In genomic region chr3:17088602-17089313, GRCh38 we compare ENCODE assay signal across 11 cellular contexts.
DNase-seq lines count a peak whose midpoint lies in the region; ATAC-seq and TF ChIP-seq lines count a peak whose summit lies in the region.
"Had no signal": no experiment of that assay in that cellular context is flagged by ENCODE, and none has a peak within 500 bp of the region (broad histone marks: within the 10 kb centered on the region; RNA-seq: fewer than 3 reads in every experiment).

No MANE protein-coding gene starts in this region.

- peak; percentile 79 for ATAC-seq in activated T-helper 17 cell treated with anti-CD3 and anti-CD28 coated beads, Interleukin-2, amount 50 U/mL, for 72 hours (replicated peaks)
- peak; percentile 65 to 73 for ATAC-seq in lower lobe of right lung
- ATAC-seq in stimulated activated naive CD8-positive, alpha-beta T cell treated with anti-CD3 and anti-CD28 coated beads, Interleukin-15, Interleukin-2, amounts not matched to agents 100 U/mL and 50 U/mL, for 24 hours = peak; percentile 97
- no peak for ATAC-seq in GM19035 (IDR thresholded peaks at IDR 0.05; ENCODE audit: unreplicated experiment)

- H3K4me3 ChIP-seq in lower lobe of right lung = no peak overlapping the region
- H3K4me3 ChIP-seq: SK-N-MC had no signal

- TF ChIP-seq CTCF in lower lobe of right lung (IDR thresholded peaks at IDR 0.05) = no peak

- no peak overlapping the region for H3K4me3 Mint-ChIP-seq in activated T-helper 17 cell treated with anti-CD3 and anti-CD28 coated beads, Interleukin-2, amount 50 U/mL, for 72 hours

- peaks cover 30% of the 10 kb centered on the region for H3K4me1 Mint-ChIP-seq in activated T-helper 17 cell treated with anti-CD3 and anti-CD28 coated beads, Interleukin-2, amount 50 U/mL, for 72 hours

- H3K27me3 Mint-ChIP-seq in activated T-helper 17 cell treated with anti-CD3 and anti-CD28 coated beads, Interleukin-2, amount 50 U/mL, for 72 hours = no peaks in the 10 kb centered on the region

- intact Hi-C loops in lower lobe of right lung (cut with DNase I) = no loop called here

- no peaks in the 10 kb centered on the region for H3K9me3 Mint-ChIP-seq in activated T-helper 17 cell treated with anti-CD3 and anti-CD28 coated beads, Interleukin-2, amount 50 U/mL, for 72 hours

- H3K4me1 ChIP-seq in lower lobe of right lung = peaks cover 4% of the 10 kb centered on the region

- H3K27me3 ChIP-seq in lower lobe of right lung (ENCODE audit: low read depth) = no peaks in the 10 kb centered on the region

- H3K9me3 ChIP-seq in lower lobe of right lung = no peaks in the 10 kb centered on the region

- peak; percentile 54 for DNase-seq in NK-92 treated with Interleukin-12 subunit alpha and Interleukin-12 subunit beta, amount 100 ng/mL, for 24 hours (lab: John Stamatoyannopoulos, UW)
- no peak for DNase-seq in NK-92 (lab: John Stamatoyannopoulos, UW; ENCODE audit: unreplicated experiment)
- no peak for DNase-seq in lower lobe of right lung
- DNase-seq in stimulated activated naive CD8-positive, alpha-beta T cell treated with anti-CD3 and anti-CD28 coated beads, Interleukin-15, Interleukin-2, amounts not matched to agents 100 U/mL and 50 U/mL, for 24 hours = peak; percentile 39
- no peak for DNase-seq in NCI-H1105 treated with DMSO at 0.1 percent for 48 hours (lab: John Stamatoyannopoulos, UW)
- DNase-seq in KBM-7 = no peak
- DNase-seq: NCI-H446 treated with DMSO at 0.1 percent for 48 hours had no signal

- no peak overlapping the region for H3K27ac Mint-ChIP-seq in activated T-helper 17 cell treated with anti-CD3 and anti-CD28 coated beads, Interleukin-2, amount 50 U/mL, for 72 hours

- no peaks in the 10 kb centered on the region for H3K36me3 ChIP-seq in lower lobe of right lung

- in situ Hi-C loops in KBM-7 (cut with MboI; ENCODE audit: low pct_unique_long_range_greater_than_20kb, low sequenced_read_pairs) = no loop called here

- peaks cover 47% of the 10 kb centered on the region for H3K36me3 Mint-ChIP-seq in activated T-helper 17 cell treated with anti-CD3 and anti-CD28 coated beads, Interleukin-2, amount 50 U/mL, for 72 hours (ENCODE audit: low read depth)

- H3K27ac ChIP-seq in lower lobe of right lung = no peak overlapping the region
- H3K27ac ChIP-seq: 22Rv1, SK-N-MC had no signal

Comparison
In these comparisons a context has a peak if more than half of its experiments do, and no peak if none do; other contexts are left out.
1. DNase-seq: peak in NK-92 treated with Interleukin-12 subunit alpha and Interleukin-12 subunit beta, amount 100 ng/mL, for 24 hours (single experiment) and stimulated activated naive CD8-positive, alpha-beta T cell treated with anti-CD3 and anti-CD28 coated beads, Interleukin-15, Interleukin-2, amounts not matched to agents 100 U/mL and 50 U/mL, for 24 hours (single experiment); none in NK-92 (single experiment), lower lobe of right lung (single experiment), NCI-H1105 treated with DMSO at 0.1 percent for 48 hours (single experiment) and KBM-7 (single experiment).